Comparison of ENCODE assay signal across 1 cellular context in genomic region chr19:1402411-1403070, GRCh38.
TF ChIP-seq lines count a peak whose summit lies in the region.

No MANE protein-coding gene starts in this region.

TF ChIP-seq in HepG2, 621 proteins besides CTCF, POLR2A, EP300 and RAD21 (continued from another document):
- TF ChIP-seq RNF219 (CRISPR knock-in tag; IDR thresholded peaks at IDR 0.05) (no peak), FOSL1 (CRISPR knock-in tag; IDR thresholded peaks at IDR 0.05; ENCODE audit: borderline replicate concordance) (no peak), ZZZ3 (CRISPR knock-in tag; IDR thresholded peaks at IDR 0.05; ENCODE audit: borderline replicate concordance) (no peak), PATZ1 (CRISPR knock-in tag; IDR thresholded peaks at IDR 0.05) (peak; percentile 10; the same call in 1 of the 2 replicates), ZNF589 (CRISPR knock-in tag; conservative IDR thresholded peaks at IDR 0.05) (no peak), TCF12 (IDR thresholded peaks at IDR 0.05) (no peak), TCF12 (CRISPR knock-in tag; IDR thresholded peaks at IDR 0.05) (no peak), PLSCR1 (CRISPR knock-in tag; IDR thresholded peaks at IDR 0.05; ENCODE audit: borderline replicate concordance) (no peak), SALL1 (CRISPR knock-in tag; IDR thresholded peaks at IDR 0.05) (peak; percentile 48; the same call in 1 of the 2 replicates), KDM3A (CRISPR knock-in tag; IDR thresholded peaks at IDR 0.05; ENCODE audit: low read depth) (no peak), SATB2 (CRISPR knock-in tag; IDR thresholded peaks at IDR 0.05) (no peak), TBL1XR1 (IDR thresholded peaks at IDR 0.05; ENCODE audit: borderline replicate concordance, low read length, partially characterized antibody) (no peak), ZFAT (CRISPR knock-in tag; conservative IDR thresholded peaks at IDR 0.05) (no peak), TFAP4 (IDR thresholded peaks at IDR 0.05; ENCODE audit: borderline replicate concordance, low read depth) (no peak), SP2 (CRISPR knock-in tag; IDR thresholded peaks at IDR 0.05) (no peak), ZNF282 (IDR thresholded peaks at IDR 0.05; ENCODE audit: partially characterized antibody) (no peak), ZHX1 (CRISPR knock-in tag; IDR thresholded peaks at IDR 0.05; ENCODE audit: low read depth) (peak; percentile 29; the same call in 1 of the 2 replicates), ZNF354B (CRISPR knock-in tag; IDR thresholded peaks at IDR 0.05) (no peak), ZBTB2 (CRISPR knock-in tag; IDR thresholded peaks at IDR 0.05; ENCODE audit: low read depth) (0 out of 2 replicates have a peak, but pooled peaks have one; percentile 31), TMF1 (CRISPR knock-in tag; IDR thresholded peaks at IDR 0.05; ENCODE audit: low read depth) (no peak), HOXA7 (CRISPR knock-in tag; IDR thresholded peaks at IDR 0.05) (no peak)
- TF ChIP-seq, protein P1, sequence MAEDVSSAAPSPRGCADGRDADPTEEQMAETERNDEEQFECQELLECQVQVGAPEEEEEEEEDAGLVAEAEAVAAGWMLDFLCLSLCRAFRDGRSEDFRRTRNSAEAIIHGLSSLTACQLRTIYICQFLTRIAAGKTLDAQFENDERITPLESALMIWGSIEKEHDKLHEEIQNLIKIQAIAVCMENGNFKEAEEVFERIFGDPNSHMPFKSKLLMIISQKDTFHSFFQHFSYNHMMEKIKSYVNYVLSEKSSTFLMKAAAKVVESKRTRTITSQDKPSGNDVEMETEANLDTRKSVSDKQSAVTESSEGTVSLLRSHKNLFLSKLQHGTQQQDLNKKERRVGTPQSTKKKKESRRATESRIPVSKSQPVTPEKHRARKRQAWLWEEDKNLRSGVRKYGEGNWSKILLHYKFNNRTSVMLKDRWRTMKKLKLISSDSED (CRISPR knock-in tag; IDR thresholded peaks at IDR 0.05): 0 out of 2 replicates have a peak, but pooled peaks have one; percentile 44
- TF ChIP-seq, protein P2, sequence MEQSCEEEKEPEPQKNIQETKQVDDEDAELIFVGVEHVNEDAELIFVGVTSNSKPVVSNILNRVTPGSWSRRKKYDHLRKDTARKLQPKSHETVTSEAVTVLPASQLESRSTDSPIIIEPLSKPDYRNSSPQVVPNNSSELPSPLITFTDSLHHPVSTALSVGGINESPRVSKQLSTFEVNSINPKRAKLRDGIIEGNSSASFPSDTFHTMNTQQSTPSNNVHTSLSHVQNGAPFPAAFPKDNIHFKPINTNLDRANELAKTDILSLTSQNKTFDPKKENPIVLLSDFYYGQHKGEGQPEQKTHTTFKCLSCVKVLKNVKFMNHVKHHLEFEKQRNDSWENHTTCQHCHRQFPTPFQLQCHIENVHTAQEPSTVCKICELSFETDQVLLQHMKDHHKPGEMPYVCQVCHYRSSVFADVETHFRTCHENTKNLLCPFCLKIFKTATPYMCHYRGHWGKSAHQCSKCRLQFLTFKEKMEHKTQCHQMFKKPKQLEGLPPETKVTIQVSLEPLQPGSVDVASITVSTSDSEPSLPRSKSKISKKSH (CRISPR knock-in tag; IDR thresholded peaks at IDR 0.05; ENCODE audit: borderline replicate concordance): no peak
